19 cellular contexts compared by ENCODE assay signal in genomic region chr6:38975621-38976049, GRCh38.
DNase-seq lines count a peak whose midpoint lies in the region; ATAC-seq and TF ChIP-seq lines count a peak whose summit lies in the region.
"Had no signal": no experiment of that assay in that cellular context is flagged by ENCODE, and none has a peak within 500 bp of the region (broad histone marks: within the 10 kb centered on the region; RNA-seq: fewer than 3 reads in every experiment).

No MANE protein-coding gene starts in this region.

- POLR2A ChIA-PET in HEK293 (lab: Yijun Ruan, JAX) = interaction anchor here (1.7 kb wide), 1 partner anchor 139 kb away, joined by 5 read pairs; the partner anchor contains the start of gene SAYSD1

- H3K79me2 ChIP-seq in GM23338 (replicated peaks; ENCODE audit: insufficient read depth) = no peaks in the 10 kb centered on the region

- H3K36me3 ChIP-seq in HEK293 (ENCODE audit: control insufficient read depth in 2 of 2, insufficient read depth in 1 of 2, low read length in 2 of 2) (no peaks in the 10 kb centered on the region), GM23338 (ENCODE audit: insufficient read depth) (no peaks in the 10 kb centered on the region), testis (ENCODE audit: low read depth, missing control alignments) (no peaks in the 10 kb centered on the region)
- H3K36me3 ChIP-seq: SJCRH30 had no signal

- H3K4me1 Mint-ChIP-seq in GM23338 = peaks cover 22% of the 10 kb centered on the region

- no peak overlapping the region for H2AFZ ChIP-seq in GM23338
- H2AFZ ChIP-seq: PC-9 had no signal

- H4K20me1 ChIP-seq in GM23338 (replicated peaks; ENCODE audit: insufficient read depth) = no peaks in the 10 kb centered on the region

- no peaks in the 10 kb centered on the region for H3F3A ChIP-seq in GM23338 (replicated peaks; ENCODE audit: low read depth)

- intact Hi-C loops in testis (cut with DNase I; ENCODE audit: low total_unique reads) = no loop called here

- CTCF ChIA-PET in HEK293 (lab: Yijun Ruan, JAX) = interaction anchor here (0.7 to 10.6 kb wide), 9 partner anchors 11 to 330 kb away, joined by 3 to 167 read pairs (median 9); no protein-coding TSS in a partner anchor

- H3K27me3 ChIP-seq in GM23338 (ENCODE audit: insufficient read depth) (no peaks in the 10 kb centered on the region), testis (no peaks in the 10 kb centered on the region)
- H3K27me3 ChIP-seq: SJCRH30 had no signal

- no peaks in the 10 kb centered on the region for H3K9me3 Mint-ChIP-seq in GM23338
- H3K9me3 Mint-ChIP-seq: CD4-positive, alpha-beta T cell; HFFc6 had no signal

- H3K36me3 Mint-ChIP-seq in GM23338 (ENCODE audit: low read depth) = no peaks in the 10 kb centered on the region

- no peak overlapping the region for H3K4me3 Mint-ChIP-seq in GM23338
- H3K4me3 Mint-ChIP-seq: CD4-positive, alpha-beta T cell; HFFc6 had no signal

- H3K4me1 ChIP-seq in HEK293 (ENCODE audit: control insufficient read depth, insufficient read depth, low read length) (peaks cover 51% of the 10 kb centered on the region), GM23338 (ENCODE audit: insufficient read depth) (peaks cover 21% of the 10 kb centered on the region), testis (no peaks in the 10 kb centered on the region)
- H3K4me1 ChIP-seq: SJCRH30 had no signal

- H3K9me3 ChIP-seq in HEK293 (ENCODE audit: control insufficient read depth, insufficient read depth, low read depth, low read length) (no peaks in the 10 kb centered on the region), testis (no peaks in the 10 kb centered on the region)
- H3K9me3 ChIP-seq: SJCRH30 had no signal

- no peak for TF ChIP-seq POLR2A in testis (IDR thresholded peaks at IDR 0.05)

- no peak overlapping the region for H3K4me3 ChIP-seq in AG09309 (ENCODE audit: control insufficient read depth, low read depth, low read length)
- H3K4me3 ChIP-seq in HEK293 (ENCODE audit: low read depth, low read length) = no peak overlapping the region
- H3K4me3 ChIP-seq in choroid plexus epithelial cell (ENCODE audit: low read depth, low read length) = no peak overlapping the region
- no peak overlapping the region for H3K4me3 ChIP-seq in GM23338
- no peak overlapping the region for H3K4me3 ChIP-seq in testis
- H3K4me3 ChIP-seq: PC-9, SJCRH30 had no signal

- no peak overlapping the region for H3K27ac Mint-ChIP-seq in GM23338
- H3K27ac Mint-ChIP-seq: CD4-positive, alpha-beta T cell; HFFc6 had no signal

- peak; percentile 68 for ATAC-seq in left lobe of liver
- ATAC-seq in GM23338 = no peak

- DNase-seq in AG09309 (ENCODE audit: low read depth) (peak; percentile 20), choroid plexus epithelial cell (ENCODE audit: low read depth) (peak; percentile 30), left lobe of liver (ENCODE audit: low spot score) (no peak), activated T-cell treated with anti-CD3 and anti-CD28 coated beads for 4 hours (no peak), GM23338 (ENCODE audit: low spot score) (no peak), NCI-H1694 (lab: John Stamatoyannopoulos, UW) (no peak), testis (no peak)
- DNase-seq: AML-193; Calu3; CD4-positive, alpha-beta T cell; DND-41; GF-D8; HFFc6; KBM-7; NCI-H1436; NCI-H2081; PC-9; SJCRH30 had no signal

- H3K27me3 Mint-ChIP-seq in GM23338 (ENCODE audit: insufficient read depth, low read depth, poor library complexity) = peaks cover 2% of the 10 kb centered on the region

- H3K4me2 ChIP-seq in GM23338 = no peak overlapping the region
- H3K4me2 ChIP-seq: PC-9 had no signal

- WGBS in testis, 2 donors = 65 to 83% methylated on average over 2 of the region's 2 CpGs

- H3K9me2 ChIP-seq in GM23338 (ENCODE audit: insufficient read depth) = no peaks in the 10 kb centered on the region; the same call in 1 of the 2 replicates

- no peak for TF ChIP-seq CTCF in AG09309 (IDR thresholded peaks at IDR 0.05; ENCODE audit: control insufficient read depth, insufficient read depth, low read depth, low read length, missing control alignments)
- TF ChIP-seq CTCF in HEK293 (tag by site-specific recombination; IDR thresholded peaks at IDR 0.05) = no peak
- no peak for TF ChIP-seq CTCF in choroid plexus epithelial cell (conservative IDR thresholded peaks at IDR 0.05; ENCODE audit: low read depth, low read length)
- TF ChIP-seq CTCF in GM23338 (conservative IDR thresholded peaks at IDR 0.05; ENCODE audit: low read depth in 2 of 2) = no peak
- no peak for TF ChIP-seq CTCF in testis (IDR thresholded peaks at IDR 0.05)

- H3K27ac ChIP-seq in HEK293 (ENCODE audit: extremely low read depth, low read depth, low read length) (peak overlapping the region; percentile 82), GM23338 (ENCODE audit: low read depth) (no peak overlapping the region), testis (no peak overlapping the region)
- H3K27ac ChIP-seq: PC-9, SJCRH30 had no signal

TF ChIP-seq in HEK293, 187 proteins besides CTCF, POLR2A, EP300 and RAD21 (continues in another document):
- TF ChIP-seq PRDM10 (tag by site-specific recombination; IDR thresholded peaks at IDR 0.05) (no peak), ELK4 (IDR thresholded peaks at IDR 0.05; ENCODE audit: borderline replicate concordance, low read depth, low read length) (no peak)

TF ChIP-seq in GM23338, 12 proteins besides CTCF, POLR2A, EP300 and RAD21:
- TF ChIP-seq EZH2phosphoT487 (IDR thresholded peaks at IDR 0.05; ENCODE audit: unreplicated experiment) (no peak), ZNF331 (CRISPR knock-in tag; IDR thresholded peaks at IDR 0.05; ENCODE audit: low read depth) (no peak), EZH2 (IDR thresholded peaks at IDR 0.05; ENCODE audit: low read depth, unreplicated experiment) (no peak), ETS1 (IDR thresholded peaks at IDR 0.05) (no peak)
- TF ChIP-seq, protein P1, sequence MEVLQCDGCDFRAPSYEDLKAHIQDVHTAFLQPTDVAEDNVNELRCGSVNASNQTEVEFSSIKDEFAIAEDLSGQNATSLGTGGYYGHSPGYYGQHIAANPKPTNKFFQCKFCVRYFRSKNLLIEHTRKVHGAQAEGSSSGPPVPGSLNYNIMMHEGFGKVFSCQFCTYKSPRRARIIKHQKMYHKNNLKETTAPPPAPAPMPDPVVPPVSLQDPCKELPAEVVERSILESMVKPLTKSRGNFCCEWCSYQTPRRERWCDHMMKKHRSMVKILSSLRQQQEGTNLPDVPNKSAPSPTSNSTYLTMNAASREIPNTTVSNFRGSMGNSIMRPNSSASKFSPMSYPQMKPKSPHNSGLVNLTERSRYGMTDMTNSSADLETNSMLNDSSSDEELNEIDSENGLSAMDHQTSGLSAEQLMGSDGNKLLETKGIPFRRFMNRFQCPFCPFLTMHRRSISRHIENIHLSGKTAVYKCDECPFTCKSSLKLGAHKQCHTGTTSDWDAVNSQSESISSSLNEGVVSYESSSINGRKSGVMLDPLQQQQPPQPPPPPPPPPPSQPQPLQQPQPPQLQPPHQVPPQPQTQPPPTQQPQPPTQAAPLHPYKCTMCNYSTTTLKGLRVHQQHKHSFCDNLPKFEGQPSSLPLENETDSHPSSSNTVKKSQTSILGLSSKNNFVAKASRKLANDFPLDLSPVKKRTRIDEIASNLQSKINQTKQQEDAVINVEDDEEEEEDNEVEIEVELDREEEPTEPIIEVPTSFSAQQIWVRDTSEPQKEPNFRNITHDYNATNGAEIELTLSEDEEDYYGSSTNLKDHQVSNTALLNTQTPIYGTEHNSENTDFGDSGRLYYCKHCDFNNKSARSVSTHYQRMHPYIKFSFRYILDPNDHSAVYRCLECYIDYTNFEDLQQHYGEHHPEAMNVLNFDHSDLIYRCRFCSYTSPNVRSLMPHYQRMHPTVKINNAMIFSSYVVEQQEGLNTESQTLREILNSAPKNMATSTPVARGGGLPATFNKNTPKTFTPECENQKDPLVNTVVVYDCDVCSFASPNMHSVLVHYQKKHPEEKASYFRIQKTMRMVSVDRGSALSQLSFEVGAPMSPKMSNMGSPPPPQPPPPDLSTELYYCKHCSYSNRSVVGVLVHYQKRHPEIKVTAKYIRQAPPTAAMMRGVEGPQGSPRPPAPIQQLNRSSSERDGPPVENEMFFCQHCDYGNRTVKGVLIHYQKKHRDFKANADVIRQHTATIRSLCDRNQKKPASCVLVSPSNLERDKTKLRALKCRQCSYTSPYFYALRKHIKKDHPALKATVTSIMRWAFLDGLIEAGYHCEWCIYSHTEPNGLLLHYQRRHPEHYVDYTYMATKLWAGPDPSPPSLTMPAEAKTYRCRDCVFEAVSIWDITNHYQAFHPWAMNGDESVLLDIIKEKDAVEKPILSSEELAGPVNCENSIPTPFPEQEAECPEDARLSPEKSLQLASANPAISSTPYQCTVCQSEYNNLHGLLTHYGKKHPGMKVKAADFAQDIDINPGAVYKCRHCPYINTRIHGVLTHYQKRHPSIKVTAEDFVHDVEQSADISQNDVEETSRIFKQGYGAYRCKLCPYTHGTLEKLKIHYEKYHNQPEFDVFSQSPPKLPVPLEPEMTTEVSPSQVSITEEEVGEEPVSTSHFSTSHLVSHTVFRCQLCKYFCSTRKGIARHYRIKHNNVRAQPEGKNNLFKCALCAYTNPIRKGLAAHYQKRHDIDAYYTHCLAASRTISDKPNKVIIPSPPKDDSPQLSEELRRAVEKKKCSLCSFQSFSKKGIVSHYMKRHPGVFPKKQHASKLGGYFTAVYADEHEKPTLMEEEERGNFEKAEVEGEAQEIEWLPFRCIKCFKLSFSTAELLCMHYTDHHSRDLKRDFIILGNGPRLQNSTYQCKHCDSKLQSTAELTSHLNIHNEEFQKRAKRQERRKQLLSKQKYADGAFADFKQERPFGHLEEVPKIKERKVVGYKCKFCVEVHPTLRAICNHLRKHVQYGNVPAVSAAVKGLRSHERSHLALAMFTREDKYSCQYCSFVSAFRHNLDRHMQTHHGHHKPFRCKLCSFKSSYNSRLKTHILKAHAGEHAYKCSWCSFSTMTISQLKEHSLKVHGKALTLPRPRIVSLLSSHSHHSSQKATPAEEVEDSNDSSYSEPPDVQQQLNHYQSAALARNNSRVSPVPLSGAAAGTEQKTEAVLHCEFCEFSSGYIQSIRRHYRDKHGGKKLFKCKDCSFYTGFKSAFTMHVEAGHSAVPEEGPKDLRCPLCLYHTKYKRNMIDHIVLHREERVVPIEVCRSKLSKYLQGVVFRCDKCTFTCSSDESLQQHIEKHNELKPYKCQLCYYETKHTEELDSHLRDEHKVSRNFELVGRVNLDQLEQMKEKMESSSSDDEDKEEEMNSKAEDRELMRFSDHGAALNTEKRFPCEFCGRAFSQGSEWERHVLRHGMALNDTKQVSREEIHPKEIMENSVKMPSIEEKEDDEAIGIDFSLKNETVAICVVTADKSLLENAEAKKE (CRISPR knock-in tag; IDR thresholded peaks at IDR 0.05) = no peak

Comparison
In these comparisons a context has a peak if more than half of its experiments do, and no peak if none do; other contexts are left out.
1. DNase-seq: peak in AG09309 (single experiment) and choroid plexus epithelial cell (single experiment); none in left lobe of liver (single experiment), activated T-cell treated with anti-CD3 and anti-CD28 coated beads for 4 hours (single experiment), GM23338 (single experiment), NCI-H1694 (single experiment) and testis (single experiment).